Comparison of ENCODE assay signal across 22 cellular contexts in genomic region chr12:129385637-129385990, GRCh38.
"Had no signal": no experiment of that assay in that cellular context is flagged by ENCODE, and none has a peak within 500 bp of the region (broad histone marks: within the 10 kb centered on the region; RNA-seq: fewer than 3 reads in every experiment).

No MANE protein-coding gene starts in this region.

- H3K36me3 ChIP-seq: SJCRH30 had no signal

- H3K27ac ChIP-seq: HL-60, RWPE1, SJCRH30 had no signal

- ATAC-seq: Panc1, PC-3, SK-N-SH treated with all-trans-retinoic acid at 6 μM for 48 hours had no signal

- H3K27me3 ChIP-seq: SJCRH30 had no signal

- DNase-seq: KBM-7; MV-4-11; NCI-H1048; NCI-H1105; NCI-H1417; NCI-H1436 treated with DMSO at 0.1 percent for 48 hours; NCI-H1694; NCI-H1930; NCI-H2081; NCI-H2107; NCI-H2227 treated with DMSO at 0.1 percent for 48 hours; NCI-H524; NCI-H526 treated with DMSO at 0.1 percent for 48 hours; NCI-H748 treated with DMSO at 0.1 percent for 48 hours; NK-92 treated with Interleukin-12 subunit alpha and Interleukin-12 subunit beta, amount 100 ng/mL, for 24 hours; PC-3; SHP77; SJCRH30 had no signal

- H3K4me1 ChIP-seq: SJCRH30 had no signal

- H3K9me3 ChIP-seq: SJCRH30 had no signal

- H3K4me3 ChIP-seq: SJCRH30 had no signal
